39 cellular contexts compared by ENCODE assay signal in genomic region chr11:55806248-55806647, GRCh38. TPM values are rescaled to one million over a fixed set of nuclear protein-coding genes. Genes with fewer than 3 reads are reported as not detected.
"Had no signal": no experiment of that assay in that cellular context is flagged by ENCODE, and none has a peak within 500 bp of the region (broad histone marks: within the 10 kb centered on the region; RNA-seq: fewer than 3 reads in every experiment).

No MANE protein-coding gene starts in this region.

- H3K36me3 ChIP-seq: MG63 had no signal

- H3K27me3 ChIP-seq: MG63 had no signal

- DNase-seq: MG63, MM.1S, MV-4-11, NCI-H1048, NCI-H1092, NCI-H1092 treated with DMSO at 0.1 percent for 48 hours, NCI-H1105, NCI-H1105 treated with DMSO at 0.1 percent for 48 hours, NCI-H1417, NCI-H1417 treated with DMSO at 0.1 percent for 48 hours, NCI-H1436, NCI-H1436 treated with DMSO at 0.1 percent for 48 hours, NCI-H146, NCI-H1694, NCI-H1694 treated with DMSO at 0.1 percent for 48 hours, NCI-H187, NCI-H187 treated with DMSO at 0.1 percent for 48 hours, NCI-H1930, NCI-H2029, NCI-H2029 treated with DMSO at 0.1 percent for 48 hours, NCI-H2081, NCI-H2081 treated with DMSO at 0.1 percent for 48 hours, NCI-H2107, NCI-H2171, NCI-H2171 treated with DMSO at 0.1 percent for 48 hours, NCI-H2227 treated with DMSO at 0.1 percent for 48 hours, NCI-H226, NCI-H345, NCI-H446, NCI-H446 treated with DMSO at 0.1 percent for 48 hours, NCI-H510A, NCI-H510A treated with DMSO at 0.1 percent for 48 hours, NCI-H524, NCI-H524 treated with DMSO at 0.1 percent for 48 hours, NCI-H526 had no signal

- H3K4me3 ChIP-seq: MG63 had no signal

- H3K9me3 ChIP-seq: MG63 had no signal

RNA-seq across cellular contexts. Expression of gene OR5L1, which starts 4.9 kb away (rescaled TPM):
- total RNA-seq: LHCN-M2, M059J, MCF 10A, NCI-H460 had no signal

RNA-seq across cellular contexts. Expression of gene OR5D14, which starts 10.9 kb away (rescaled TPM):
- total RNA-seq: LHCN-M2, M059J, MCF 10A, NCI-H460 had no signal

RNA-seq across cellular contexts. Expression of gene OR5D18, which starts 13.2 kb away (rescaled TPM):
- total RNA-seq: LHCN-M2, M059J, MCF 10A, NCI-H460 had no signal

RNA-seq across cellular contexts. Expression of gene OR5L2, which starts 20.8 kb away (rescaled TPM):
- total RNA-seq: LHCN-M2, M059J, MCF 10A, NCI-H460 had no signal

RNA-seq across cellular contexts. Expression of gene OR5D16, which starts 32.3 kb away (rescaled TPM):
- total RNA-seq: LHCN-M2, M059J, MCF 10A, NCI-H460 had no signal
